8 cellular contexts compared by ENCODE assay signal in genomic region chr1:36134805-36135339, GRCh38. TPM values are rescaled to one million over a fixed set of nuclear protein-coding genes. Genes with fewer than 3 reads are reported as not detected.
DNase-seq lines count a peak whose midpoint lies in the region; ATAC-seq and TF ChIP-seq lines count a peak whose summit lies in the region.

No MANE protein-coding gene starts in this region.

- H3K4me3 Mint-ChIP-seq in activated CD4-positive, alpha-beta T cell treated with anti-CD3 and anti-CD28 coated beads, Interleukin-2, amount 10 ng/mL, durations not matched to agents 24 days and 14 days, result no peak overlapping the region
- H3K4me3 Mint-ChIP-seq in activated T-cell treated with anti-CD3 and anti-CD28 coated beads, Interleukin-2, amount 50 U/mL, for 72 hours, result no peak overlapping the region

- H3K79me2 ChIP-seq in parathyroid adenoma, result no peaks in the 10 kb centered on the region

- no peaks in the 10 kb centered on the region for H3K4me1 ChIP-seq in parathyroid adenoma

- H3K4me1 Mint-ChIP-seq in activated CD4-positive, alpha-beta T cell treated with anti-CD3 and anti-CD28 coated beads, Interleukin-2, amount 10 ng/mL, durations not matched to agents 24 days and 14 days, result peaks cover 5% of the 10 kb centered on the region
- peaks cover 9% of the 10 kb centered on the region for H3K4me1 Mint-ChIP-seq in activated T-cell treated with anti-CD3 and anti-CD28 coated beads, Interleukin-2, amount 50 U/mL, for 72 hours (ENCODE audit: low read depth)

- no peaks in the 10 kb centered on the region for H3K27me3 ChIP-seq in parathyroid adenoma (ENCODE audit: control insufficient read depth, insufficient read depth, low read length)

- peak; percentile 89 to 90 for ATAC-seq in activated T-cell treated with anti-CD3 and anti-CD28 coated beads, Interleukin-2, amount 50 U/mL, for 72 hours (replicated peaks in 1 of 2)

- no peak overlapping the region for H2AFZ ChIP-seq in parathyroid adenoma

- no peak overlapping the region for H3K9ac ChIP-seq in parathyroid adenoma

- no peak overlapping the region for H3K4me3 ChIP-seq in parathyroid adenoma (ENCODE audit: low read depth, low read length)

- intact Hi-C loops in activated CD4-positive, alpha-beta T cell treated with anti-CD3 and anti-CD28 coated beads, Interleukin-2, amount 10 ng/mL, durations not matched to agents 24 days and 14 days (cut with micrococcal nuclease), result loop anchor here (2.0 kb wide), 1 partner anchor 36 kb away; no protein-coding TSS in a partner anchor

- no peaks in the 10 kb centered on the region for H3K36me3 ChIP-seq in parathyroid adenoma (ENCODE audit: control insufficient read depth, insufficient read depth, low read length)

- no peak overlapping the region for H3K27ac Mint-ChIP-seq in activated CD4-positive, alpha-beta T cell treated with anti-CD3 and anti-CD28 coated beads, Interleukin-2, amount 10 ng/mL, durations not matched to agents 24 days and 14 days
- H3K27ac Mint-ChIP-seq in activated T-cell treated with anti-CD3 and anti-CD28 coated beads, Interleukin-2, amount 50 U/mL, for 72 hours, result peak overlapping the region; percentile 3

- H3K4me2 ChIP-seq in parathyroid adenoma (ENCODE audit: low read length), result no peak overlapping the region

- H3K27ac ChIP-seq in parathyroid adenoma, result no peak overlapping the region

- H3K9me3 ChIP-seq in parathyroid adenoma (ENCODE audit: control insufficient read depth, low read length), result no peaks in the 10 kb centered on the region

- TF ChIP-seq CTCF in parathyroid adenoma (IDR thresholded peaks at IDR 0.05), result peak; percentile 49

- H3K36me3 Mint-ChIP-seq in activated CD4-positive, alpha-beta T cell treated with anti-CD3 and anti-CD28 coated beads, Interleukin-2, amount 10 ng/mL, durations not matched to agents 24 days and 14 days (ENCODE audit: low read depth), result peaks cover 24% of the 10 kb centered on the region
- H3K36me3 Mint-ChIP-seq in activated T-cell treated with anti-CD3 and anti-CD28 coated beads, Interleukin-2, amount 50 U/mL, for 72 hours (ENCODE audit: insufficient read depth in 2 of 2), result peaks cover 0 to 11% of the 10 kb centered on the region in 2 donors

- DNase-seq in activated CD4-positive, alpha-beta T cell treated with anti-CD3 and anti-CD28 coated beads, Interleukin-2, amount 10 ng/mL, durations not matched to agents 24 days and 14 days, result peak; percentile 80
- DNase-seq in activated CD4-positive, alpha-beta T cell treated with anti-CD3 and anti-CD28 coated beads for 4 hours, result no peak
- DNase-seq in NCI-H146 (lab: John Stamatoyannopoulos, UW) (peak; percentile 21), glomerular visceral epithelial cell (ENCODE audit: extremely low spot score) (peak; percentile 70), NCI-H2107 (lab: John Stamatoyannopoulos, UW) (no peak)
- DNase-seq in activated T-cell treated with anti-CD3 and anti-CD28 coated beads, Interleukin-2, amount 50 U/mL, for 72 hours, result peak; percentile 64
- no peak for DNase-seq in activated effector memory CD4-positive, alpha-beta T cell treated with Interleukin-2 at 50 U/mL for 16 hours

- H3K9me3 Mint-ChIP-seq in activated CD4-positive, alpha-beta T cell treated with anti-CD3 and anti-CD28 coated beads, Interleukin-2, amount 10 ng/mL, durations not matched to agents 24 days and 14 days, result no peaks in the 10 kb centered on the region
- H3K9me3 Mint-ChIP-seq in activated T-cell treated with anti-CD3 and anti-CD28 coated beads, Interleukin-2, amount 50 U/mL, for 72 hours, result no peaks in the 10 kb centered on the region

- no peaks in the 10 kb centered on the region for H3K27me3 Mint-ChIP-seq in activated CD4-positive, alpha-beta T cell treated with anti-CD3 and anti-CD28 coated beads, Interleukin-2, amount 10 ng/mL, durations not matched to agents 24 days and 14 days
- no peaks in the 10 kb centered on the region for H3K27me3 Mint-ChIP-seq in activated T-cell treated with anti-CD3 and anti-CD28 coated beads, Interleukin-2, amount 50 U/mL, for 72 hours (ENCODE audit: low read depth)

RNA-seq across cellular contexts. Expression of gene COL8A2, which starts 9.8 kb away (rescaled TPM):
- 0.12 TPM in 2 replicates for total RNA-seq in activated CD4-positive, alpha-beta T cell treated with anti-CD3 and anti-CD28 coated beads, Interleukin-2, amount 10 ng/mL, durations not matched to agents 24 days and 14 days
- total RNA-seq in activated T-cell treated with anti-CD3 and anti-CD28 coated beads, Interleukin-2, amount 50 U/mL, for 72 hours, result under 1 TPM; 0.07 to 0.09 TPM

RNA-seq across cellular contexts. Expression of gene TRAPPC3, which starts 14.4 kb away (rescaled TPM):
- 71.2 and 72.4 TPM in 2 replicates for total RNA-seq in activated CD4-positive, alpha-beta T cell treated with anti-CD3 and anti-CD28 coated beads, Interleukin-2, amount 10 ng/mL, durations not matched to agents 24 days and 14 days
- total RNA-seq in activated T-cell treated with anti-CD3 and anti-CD28 coated beads, Interleukin-2, amount 50 U/mL, for 72 hours, result 10 to 100 TPM; 46.2 to 56.2 TPM

RNA-seq across cellular contexts. Expression of gene MAP7D1, which starts 21.1 kb away (rescaled TPM):
- total RNA-seq in activated CD4-positive, alpha-beta T cell treated with anti-CD3 and anti-CD28 coated beads, Interleukin-2, amount 10 ng/mL, durations not matched to agents 24 days and 14 days, result 170 and 177 TPM in 2 replicates
- total RNA-seq in activated T-cell treated with anti-CD3 and anti-CD28 coated beads, Interleukin-2, amount 50 U/mL, for 72 hours, result 100 to 1,000 TPM; 131 to 142 TPM

RNA-seq across cellular contexts. Expression of gene ADPRS, which starts 46.2 kb away (rescaled TPM):
- 35.3 and 38.8 TPM in 2 replicates for total RNA-seq in activated CD4-positive, alpha-beta T cell treated with anti-CD3 and anti-CD28 coated beads, Interleukin-2, amount 10 ng/mL, durations not matched to agents 24 days and 14 days
- total RNA-seq in activated T-cell treated with anti-CD3 and anti-CD28 coated beads, Interleukin-2, amount 50 U/mL, for 72 hours, result 10 to 100 TPM; 23.2 to 28.9 TPM

RNA-seq across cellular contexts. Expression of gene TEKT2, which starts 51.0 kb away (rescaled TPM):
- not detected in 2 replicates for total RNA-seq in activated CD4-positive, alpha-beta T cell treated with anti-CD3 and anti-CD28 coated beads, Interleukin-2, amount 10 ng/mL, durations not matched to agents 24 days and 14 days
- under 1 TPM; 0.17 to 0.37 TPM for total RNA-seq in activated T-cell treated with anti-CD3 and anti-CD28 coated beads, Interleukin-2, amount 50 U/mL, for 72 hours

Comparison
In these comparisons a context has a peak if more than half of its experiments do, and no peak if none do; other contexts are left out.
1. DNase-seq: peak in activated CD4-positive, alpha-beta T cell treated with anti-CD3 and anti-CD28 coated beads, Interleukin-2, amount 10 ng/mL, durations not matched to agents 24 days and 14 days (single experiment), NCI-H146 (single experiment), activated T-cell treated with anti-CD3 and anti-CD28 coated beads, Interleukin-2, amount 50 U/mL, for 72 hours (2 of 2) and glomerular visceral epithelial cell (single experiment); none in activated CD4-positive, alpha-beta T cell treated with anti-CD3 and anti-CD28 coated beads for 4 hours (0 of 2), activated effector memory CD4-positive, alpha-beta T cell treated with Interleukin-2 at 50 U/mL for 16 hours (single experiment) and NCI-H2107 (single experiment).